1 cellular context compared by ENCODE assay signal in the genomic region with DNA sequence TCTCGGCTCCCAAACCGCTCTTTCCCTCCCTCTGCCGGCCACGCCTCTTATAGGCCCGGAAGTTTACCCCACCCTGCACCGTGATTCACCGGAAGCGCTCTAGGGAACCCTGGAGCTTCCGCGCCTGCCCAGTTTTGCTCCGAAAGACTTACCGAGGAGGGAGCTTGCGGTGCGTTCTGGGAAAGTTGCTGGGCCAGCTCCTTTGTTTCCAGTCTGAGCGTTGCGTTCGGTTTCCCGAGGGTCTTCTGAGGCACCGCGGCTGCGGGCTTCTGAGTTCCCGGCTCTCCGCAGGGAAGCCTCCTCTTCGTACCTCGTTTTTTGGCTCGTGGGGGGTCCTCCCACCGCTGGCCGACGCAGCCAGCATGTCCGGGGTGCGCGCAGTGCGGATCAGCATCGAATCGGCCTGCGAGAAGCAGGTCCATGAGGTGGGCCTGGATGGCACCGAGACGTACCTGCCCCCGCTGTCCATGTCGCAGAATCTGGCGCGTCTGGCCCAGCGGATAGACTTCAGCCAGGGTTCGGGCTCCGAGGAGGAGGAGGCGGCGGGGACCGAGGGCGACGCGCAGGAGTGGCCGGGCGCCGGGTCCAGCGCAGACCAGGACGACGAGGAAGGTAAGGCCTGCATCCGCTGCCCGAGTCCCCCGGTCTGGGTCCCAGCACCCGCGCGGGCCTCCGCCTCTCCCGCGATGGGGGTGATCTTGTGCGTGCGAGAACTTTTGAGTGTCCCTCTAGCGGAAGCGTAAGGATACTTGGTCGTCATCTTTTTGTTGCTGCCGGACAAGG.
TF ChIP-seq lines count a peak whose summit lies in the region.

A gene with protein sequence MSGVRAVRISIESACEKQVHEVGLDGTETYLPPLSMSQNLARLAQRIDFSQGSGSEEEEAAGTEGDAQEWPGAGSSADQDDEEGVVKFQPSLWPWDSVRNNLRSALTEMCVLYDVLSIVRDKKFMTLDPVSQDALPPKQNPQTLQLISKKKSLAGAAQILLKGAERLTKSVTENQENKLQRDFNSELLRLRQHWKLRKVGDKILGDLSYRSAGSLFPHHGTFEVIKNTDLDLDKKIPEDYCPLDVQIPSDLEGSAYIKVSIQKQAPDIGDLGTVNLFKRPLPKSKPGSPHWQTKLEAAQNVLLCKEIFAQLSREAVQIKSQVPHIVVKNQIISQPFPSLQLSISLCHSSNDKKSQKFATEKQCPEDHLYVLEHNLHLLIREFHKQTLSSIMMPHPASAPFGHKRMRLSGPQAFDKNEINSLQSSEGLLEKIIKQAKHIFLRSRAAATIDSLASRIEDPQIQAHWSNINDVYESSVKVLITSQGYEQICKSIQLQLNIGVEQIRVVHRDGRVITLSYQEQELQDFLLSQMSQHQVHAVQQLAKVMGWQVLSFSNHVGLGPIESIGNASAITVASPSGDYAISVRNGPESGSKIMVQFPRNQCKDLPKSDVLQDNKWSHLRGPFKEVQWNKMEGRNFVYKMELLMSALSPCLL (plus strand): TSS at position 131 of the 783 bp plus-strand sequence. CDS start 232 bp downstream, at position 363.

TF ChIP-seq in liver, 16 proteins besides CTCF, POLR2A, EP300 and RAD21 (continued from another document):
- TF ChIP-seq, protein P1, sequence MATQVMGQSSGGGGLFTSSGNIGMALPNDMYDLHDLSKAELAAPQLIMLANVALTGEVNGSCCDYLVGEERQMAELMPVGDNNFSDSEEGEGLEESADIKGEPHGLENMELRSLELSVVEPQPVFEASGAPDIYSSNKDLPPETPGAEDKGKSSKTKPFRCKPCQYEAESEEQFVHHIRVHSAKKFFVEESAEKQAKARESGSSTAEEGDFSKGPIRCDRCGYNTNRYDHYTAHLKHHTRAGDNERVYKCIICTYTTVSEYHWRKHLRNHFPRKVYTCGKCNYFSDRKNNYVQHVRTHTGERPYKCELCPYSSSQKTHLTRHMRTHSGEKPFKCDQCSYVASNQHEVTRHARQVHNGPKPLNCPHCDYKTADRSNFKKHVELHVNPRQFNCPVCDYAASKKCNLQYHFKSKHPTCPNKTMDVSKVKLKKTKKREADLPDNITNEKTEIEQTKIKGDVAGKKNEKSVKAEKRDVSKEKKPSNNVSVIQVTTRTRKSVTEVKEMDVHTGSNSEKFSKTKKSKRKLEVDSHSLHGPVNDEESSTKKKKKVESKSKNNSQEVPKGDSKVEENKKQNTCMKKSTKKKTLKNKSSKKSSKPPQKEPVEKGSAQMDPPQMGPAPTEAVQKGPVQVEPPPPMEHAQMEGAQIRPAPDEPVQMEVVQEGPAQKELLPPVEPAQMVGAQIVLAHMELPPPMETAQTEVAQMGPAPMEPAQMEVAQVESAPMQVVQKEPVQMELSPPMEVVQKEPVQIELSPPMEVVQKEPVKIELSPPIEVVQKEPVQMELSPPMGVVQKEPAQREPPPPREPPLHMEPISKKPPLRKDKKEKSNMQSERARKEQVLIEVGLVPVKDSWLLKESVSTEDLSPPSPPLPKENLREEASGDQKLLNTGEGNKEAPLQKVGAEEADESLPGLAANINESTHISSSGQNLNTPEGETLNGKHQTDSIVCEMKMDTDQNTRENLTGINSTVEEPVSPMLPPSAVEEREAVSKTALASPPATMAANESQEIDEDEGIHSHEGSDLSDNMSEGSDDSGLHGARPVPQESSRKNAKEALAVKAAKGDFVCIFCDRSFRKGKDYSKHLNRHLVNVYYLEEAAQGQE (IDR thresholded peaks at IDR 0.05): peak; percentile 84
- peak; percentile 83 for TF ChIP-seq TAF1 (conservative IDR thresholded peaks at IDR 0.05)
- peak; percentile 68 for TF ChIP-seq YY1 (IDR thresholded peaks at IDR 0.05)
